Comparison of ENCODE assay signal across 21 cellular contexts in the genomic region with DNA sequence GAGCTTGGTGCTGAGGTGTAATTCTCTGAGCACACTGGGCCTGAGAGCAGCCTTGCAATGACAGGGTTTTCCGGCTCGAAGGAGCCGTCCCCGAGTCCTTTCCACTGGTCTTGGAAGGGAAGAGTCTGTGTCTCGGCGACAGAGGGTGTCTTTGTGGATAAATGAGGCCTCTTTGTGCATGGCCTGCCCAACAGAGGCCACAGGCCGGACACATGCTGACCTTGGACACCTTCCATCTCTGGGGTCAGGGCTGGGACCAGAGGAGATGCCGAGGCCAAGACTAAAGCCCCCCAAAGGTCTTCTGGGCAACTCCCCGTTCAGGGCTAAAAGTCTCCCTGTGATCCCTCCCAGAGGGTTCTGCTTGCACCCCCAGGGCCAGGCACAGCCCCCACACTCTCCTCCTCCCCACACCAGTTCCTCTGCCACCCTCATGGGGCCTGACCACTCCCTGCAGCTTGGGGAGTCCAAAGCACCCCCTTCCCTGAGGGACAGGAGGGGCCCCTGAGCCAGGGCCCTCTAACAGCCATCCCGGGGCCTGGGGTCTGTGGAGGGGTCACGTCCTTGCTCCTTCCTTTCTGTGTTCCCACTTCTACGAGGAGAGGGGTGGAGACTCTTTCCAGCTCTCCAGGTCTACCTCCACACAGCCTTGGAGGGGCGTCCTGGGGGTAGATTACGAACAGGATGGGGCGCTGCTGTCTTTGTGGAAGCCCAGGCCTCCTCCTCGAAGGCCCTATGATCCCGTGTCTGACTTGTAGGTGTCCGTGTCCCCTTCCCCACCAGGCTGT.
DNase-seq lines count a peak whose midpoint lies in the region; ATAC-seq, FAIRE-seq and TF ChIP-seq lines count a peak whose summit lies in the region.
"Had no signal": no experiment of that assay in that cellular context is flagged by ENCODE, and none has a peak within 500 bp of the region (broad histone marks: within the 10 kb centered on the region; RNA-seq: fewer than 3 reads in every experiment).

No MANE protein-coding gene starts in this region.

- FAIRE-seq in astrocyte (lab: Jason Lieb, UNC) = no peak
- FAIRE-seq: GM19239 had no signal

- peak; percentile 2 for DNase-seq in activated CD8-positive, alpha-beta memory T cell treated with anti-CD3 and anti-CD28 coated beads, Interleukin-2, amount 50 U/mL, for 4 hours
- no peak for DNase-seq in activated CD8-positive, alpha-beta memory T cell treated with anti-CD3 and anti-CD28 coated beads, Interleukin-2, amount 10 ng/mL, durations not matched to agents 7 days and 5 days
- no peak for DNase-seq in astrocyte (ENCODE audit: low read depth)
- peak; percentile 14 to 30 for DNase-seq in mesothelial cell of epicardium (ENCODE audit: low spot score in 2 of 2, unreplicated experiment in 2 of 2)
- peak; percentile 48 to 56 for DNase-seq in suprapubic skin (ENCODE audit: low spot score in 2 of 2)
- DNase-seq in vagina (ENCODE audit: extremely low spot score in 2 of 2) = no peak
- DNase-seq: 8988T, BE2C, DMS79, MG63, NCI-H1092 treated with DMSO at 0.1 percent for 48 hours, NCI-H1694, NCI-H2107, NCI-H2227 treated with DMSO at 0.1 percent for 48 hours, NCI-H524, SHP77 treated with DMSO at 0.1 percent for 48 hours had no signal

- CTCF ChIA-PET in activated CD8-positive, alpha-beta memory T cell treated with anti-CD3 and anti-CD28 coated beads, Interleukin-2, amount 10 ng/mL, durations not matched to agents 7 days and 5 days (lab: Charles Lee) = no interaction called here

- H3K4me1 Mint-ChIP-seq in activated CD8-positive, alpha-beta memory T cell treated with anti-CD3 and anti-CD28 coated beads, Interleukin-2, amount 10 ng/mL, durations not matched to agents 7 days and 5 days = no peaks in the 10 kb centered on the region
- H3K4me1 Mint-ChIP-seq in astrocyte (ENCODE audit: low read depth, unreplicated experiment) = peaks cover 5% of the 10 kb centered on the region
- peaks cover 12% of the 10 kb centered on the region for H3K4me1 Mint-ChIP-seq in mesothelial cell of epicardium

- no peak for TF ChIP-seq POLR2A in suprapubic skin (IDR thresholded peaks at IDR 0.05)
- TF ChIP-seq POLR2A in vagina (IDR thresholded peaks at IDR 0.05) = no peak

- ATAC-seq in activated CD8-positive, alpha-beta memory T cell treated with anti-CD3 and anti-CD28 coated beads, Interleukin-2, amount 10 ng/mL, durations not matched to agents 7 days and 5 days = no peak
- ATAC-seq in GM21576 (IDR thresholded peaks at IDR 0.05; ENCODE audit: unreplicated experiment) (no peak), GM19455 (IDR thresholded peaks at IDR 0.05; ENCODE audit: unreplicated experiment) (no peak)
- ATAC-seq: CD8-positive, alpha-beta T cell had no signal

- intact Hi-C loops in vagina (cut with DNase I) = no loop called here

- no peak overlapping the region for H3K4me3 Mint-ChIP-seq in activated CD8-positive, alpha-beta memory T cell treated with anti-CD3 and anti-CD28 coated beads, Interleukin-2, amount 10 ng/mL, durations not matched to agents 7 days and 5 days
- no peak overlapping the region for H3K4me3 Mint-ChIP-seq in astrocyte (ENCODE audit: unreplicated experiment)
- H3K4me3 Mint-ChIP-seq in mesothelial cell of epicardium = no peak overlapping the region
- H3K4me3 Mint-ChIP-seq: CD8-positive, alpha-beta T cell had no signal

- H3K36me3 ChIP-seq in astrocyte (ENCODE audit: insufficient read depth, low read length) (no peaks in the 10 kb centered on the region), suprapubic skin (no peaks in the 10 kb centered on the region), vagina (no peaks in the 10 kb centered on the region)
- H3K36me3 ChIP-seq: BE2C, HAP-1, MG63 had no signal

- TF ChIP-seq EP300 in suprapubic skin (IDR thresholded peaks at IDR 0.05) = no peak

- no peaks in the 10 kb centered on the region for H3K36me3 Mint-ChIP-seq in activated CD8-positive, alpha-beta memory T cell treated with anti-CD3 and anti-CD28 coated beads, Interleukin-2, amount 10 ng/mL, durations not matched to agents 7 days and 5 days
- H3K36me3 Mint-ChIP-seq in astrocyte (ENCODE audit: low read depth, unreplicated experiment) (no peaks in the 10 kb centered on the region), mesothelial cell of epicardium (no peaks in the 10 kb centered on the region)
- H3K36me3 Mint-ChIP-seq: CD8-positive, alpha-beta T cell had no signal

- no peaks in the 10 kb centered on the region for H3K79me2 ChIP-seq in astrocyte (ENCODE audit: insufficient read depth, low read length)

- H3K27ac Mint-ChIP-seq in activated CD8-positive, alpha-beta memory T cell treated with anti-CD3 and anti-CD28 coated beads, Interleukin-2, amount 10 ng/mL, durations not matched to agents 7 days and 5 days = no peak overlapping the region
- H3K27ac Mint-ChIP-seq in astrocyte (ENCODE audit: unreplicated experiment) (peak overlapping the region; percentile 18), mesothelial cell of epicardium (no peak overlapping the region)
- H3K27ac Mint-ChIP-seq: CD8-positive, alpha-beta T cell had no signal

- H2AFZ ChIP-seq in astrocyte (ENCODE audit: low read depth, low read length) = no peak overlapping the region

- 81% methylated on average over 18 of the region's 18 CpGs for WGBS in suprapubic skin

- H3K9ac ChIP-seq in astrocyte (ENCODE audit: low read length) = no peak overlapping the region

- no peak overlapping the region for H3K4me3 ChIP-seq in astrocyte (ENCODE audit: insufficient read depth, low read depth, low read length)
- no peak overlapping the region for H3K4me3 ChIP-seq in suprapubic skin
- no peak overlapping the region for H3K4me3 ChIP-seq in vagina
- H3K4me3 ChIP-seq: HAP-1, MG63 had no signal

- no peaks in the 10 kb centered on the region for H3K9me3 Mint-ChIP-seq in activated CD8-positive, alpha-beta memory T cell treated with anti-CD3 and anti-CD28 coated beads, Interleukin-2, amount 10 ng/mL, durations not matched to agents 7 days and 5 days (ENCODE audit: low read depth)
- H3K9me3 Mint-ChIP-seq in astrocyte (ENCODE audit: unreplicated experiment) (peaks cover 2% of the 10 kb centered on the region), mesothelial cell of epicardium (no peaks in the 10 kb centered on the region)
- H3K9me3 Mint-ChIP-seq: CD8-positive, alpha-beta T cell had no signal

- TF ChIP-seq CTCF in astrocyte (IDR thresholded peaks at IDR 0.05; ENCODE audit: insufficient read depth, low read depth, low read length) = no peak
- no peak for TF ChIP-seq CTCF in mesothelial cell of epicardium (IDR thresholded peaks at IDR 0.05; ENCODE audit: unreplicated experiment)
- no peak for TF ChIP-seq CTCF in suprapubic skin (IDR thresholded peaks at IDR 0.05)
- TF ChIP-seq CTCF in vagina (IDR thresholded peaks at IDR 0.05) = no peak

- H3K4me1 ChIP-seq in astrocyte (ENCODE audit: insufficient read depth, low read length) (peaks cover 17% of the 10 kb centered on the region), suprapubic skin (peaks cover 16% of the 10 kb centered on the region), vagina (no peaks in the 10 kb centered on the region)
- H3K4me1 ChIP-seq: BE2C, HAP-1 had no signal

- no peak overlapping the region for H3K4me2 ChIP-seq in astrocyte (ENCODE audit: low read length)

- H3K27ac ChIP-seq in astrocyte (ENCODE audit: low read depth, low read length) (no peak overlapping the region), suprapubic skin (no peak overlapping the region), vagina (no peak overlapping the region)

- no peaks in the 10 kb centered on the region for H3K27me3 Mint-ChIP-seq in activated CD8-positive, alpha-beta memory T cell treated with anti-CD3 and anti-CD28 coated beads, Interleukin-2, amount 10 ng/mL, durations not matched to agents 7 days and 5 days
- H3K27me3 Mint-ChIP-seq in astrocyte (ENCODE audit: low read depth, unreplicated experiment) (peaks cover 63% of the 10 kb centered on the region), mesothelial cell of epicardium (ENCODE audit: low read depth) (peaks cover 5% of the 10 kb centered on the region)

- H3K27me3 ChIP-seq in astrocyte (ENCODE audit: insufficient read depth, low read length) = no peaks in the 10 kb centered on the region
- no peaks in the 10 kb centered on the region for H3K27me3 ChIP-seq in suprapubic skin
- H3K27me3 ChIP-seq in vagina = no peaks in the 10 kb centered on the region
- H3K27me3 ChIP-seq: BE2C, MG63 had no signal

- H4K20me1 ChIP-seq in astrocyte (ENCODE audit: insufficient read depth, low read length) = no peaks in the 10 kb centered on the region

- no peaks in the 10 kb centered on the region for H3K9me3 ChIP-seq in astrocyte (ENCODE audit: insufficient read depth, low read depth, low read length)
- no peaks in the 10 kb centered on the region for H3K9me3 ChIP-seq in suprapubic skin
- no peaks in the 10 kb centered on the region for H3K9me3 ChIP-seq in vagina
- H3K9me3 ChIP-seq: BE2C, HAP-1, MG63 had no signal

Comparison
In these comparisons a context has a peak if more than half of its experiments do, and no peak if none do; other contexts are left out.
1. DNase-seq: peak in activated CD8-positive, alpha-beta memory T cell treated with anti-CD3 and anti-CD28 coated beads, Interleukin-2, amount 50 U/mL, for 4 hours (single experiment), mesothelial cell of epicardium (2 of 2) and suprapubic skin (2 of 2); none in activated CD8-positive, alpha-beta memory T cell treated with anti-CD3 and anti-CD28 coated beads, Interleukin-2, amount 10 ng/mL, durations not matched to agents 7 days and 5 days (single experiment), astrocyte (single experiment) and vagina (0 of 2).